12 cellular contexts compared by ENCODE assay signal in the genomic region with DNA sequence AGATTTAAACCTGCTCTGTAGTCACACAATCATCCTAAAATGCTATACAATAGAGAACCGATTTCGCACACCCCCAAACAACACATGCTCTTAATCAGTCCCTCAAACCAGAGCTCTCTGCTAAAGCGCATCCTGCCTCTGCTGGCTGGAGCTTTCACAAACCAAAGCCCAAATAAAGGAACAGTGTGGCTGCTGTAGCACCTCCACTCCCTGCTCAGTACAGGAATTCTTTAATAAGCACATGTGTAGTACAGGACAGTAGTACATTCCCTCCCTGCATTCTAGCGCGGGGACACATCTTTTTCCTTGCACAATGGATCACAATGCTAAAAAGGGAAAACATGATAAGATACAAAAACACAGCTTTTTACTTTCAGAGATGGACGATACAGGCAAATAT.
DNase-seq lines count a peak whose midpoint lies in the region; ATAC-seq, FAIRE-seq and TF ChIP-seq lines count a peak whose summit lies in the region.
"Had no signal": no experiment of that assay in that cellular context is flagged by ENCODE, and none has a peak within 500 bp of the region (broad histone marks: within the 10 kb centered on the region; RNA-seq: fewer than 3 reads in every experiment).

No MANE protein-coding gene starts in this region.

- DNase-seq in BJ (ENCODE audit: low read depth) (no peak), NCI-H748 treated with DMSO at 0.1 percent for 48 hours (lab: John Stamatoyannopoulos, UW) (peak; percentile 28), Right ventricle myocardium superior (no peak), pancreas (no peak), small intestine (no peak)
- no peak for DNase-seq in activated effector memory CD4-positive, alpha-beta T cell treated with anti-CD3 and anti-CD28 coated beads, Interleukin-2, amount 50 U/mL, for 16 hours
- no peak for DNase-seq in activated T-cell treated with anti-CD3 and anti-CD28 coated beads, Interleukin-2, amount 50 U/mL, for 24 hours
- DNase-seq: CD4-positive, CD25-positive, alpha-beta regulatory T cell; effector CD8-positive, alpha-beta T cell had no signal

- H3K4me1 ChIP-seq in pancreas: peaks cover 0 to 4% (median 3%) of the 10 kb centered on the region in 3 donors
- H3K4me1 ChIP-seq in small intestine (ENCODE audit: control insufficient read depth in 2 of 2, insufficient read depth in 1 of 2, low read depth in 1 of 2, low read length in 1 of 2): no peaks in the 10 kb centered on the region

- TF ChIP-seq CTCF in BJ (IDR thresholded peaks at IDR 0.05; ENCODE audit: insufficient read depth, low read depth, low read length): 0 out of 2 replicates have a peak, but pooled peaks have one; percentile 10
- no peak for TF ChIP-seq CTCF in pancreas (IDR thresholded peaks at IDR 0.05)

- H3K4me3 ChIP-seq in BJ (ENCODE audit: low read depth, low read length) (peak overlapping the region; percentile 43), pancreas (peak overlapping the region in 2 of 4 donors; percentile 29), small intestine (ENCODE audit: low read depth in 1 of 2, low read length in 2 of 2) (no peak overlapping the region)
- H3K4me3 ChIP-seq: lung had no signal

- H3K27me3 ChIP-seq in BJ (ENCODE audit: control insufficient read depth, insufficient read depth, low read length): no peaks in the 10 kb centered on the region
- H3K27me3 ChIP-seq in pancreas: no peaks in the 10 kb centered on the region
- no peaks in the 10 kb centered on the region for H3K27me3 ChIP-seq in small intestine (ENCODE audit: control insufficient read depth in 2 of 2, insufficient read depth in 2 of 2, low read length in 2 of 2)

- H3K36me3 Mint-ChIP-seq in activated T-cell treated with anti-CD3 and anti-CD28 coated beads, Interleukin-2, amount 50 U/mL, for 24 hours (ENCODE audit: low read depth): no peaks in the 10 kb centered on the region
- H3K36me3 Mint-ChIP-seq: CD4-positive, CD25-positive, alpha-beta regulatory T cell had no signal

- no peaks in the 10 kb centered on the region for H3K9me3 Mint-ChIP-seq in activated T-cell treated with anti-CD3 and anti-CD28 coated beads, Interleukin-2, amount 50 U/mL, for 24 hours

- intact Hi-C loops in Right ventricle myocardium superior (cut with DNase I) (no loop called here), pancreas (cut with DNase I) (no loop called here)

- H3K9me3 ChIP-seq in pancreas: no peaks in the 10 kb centered on the region
- no peaks in the 10 kb centered on the region for H3K9me3 ChIP-seq in small intestine (ENCODE audit: control insufficient read depth, low read depth)

- no peak overlapping the region for H3K4me3 Mint-ChIP-seq in activated T-cell treated with anti-CD3 and anti-CD28 coated beads, Interleukin-2, amount 50 U/mL, for 24 hours
- H3K4me3 Mint-ChIP-seq: CD4-positive, CD25-positive, alpha-beta regulatory T cell had no signal

- no peaks in the 10 kb centered on the region for H3K4me1 Mint-ChIP-seq in activated T-cell treated with anti-CD3 and anti-CD28 coated beads, Interleukin-2, amount 50 U/mL, for 24 hours (ENCODE audit: low read depth)
- H3K4me1 Mint-ChIP-seq: CD4-positive, CD25-positive, alpha-beta regulatory T cell had no signal

- H3K27me3 Mint-ChIP-seq in activated T-cell treated with anti-CD3 and anti-CD28 coated beads, Interleukin-2, amount 50 U/mL, for 24 hours: peaks cover 10% of the 10 kb centered on the region
- H3K27me3 Mint-ChIP-seq: CD4-positive, CD25-positive, alpha-beta regulatory T cell had no signal

- CTCF ChIA-PET in BJ (lab: Yijun Ruan, JAX): interaction anchor here (0.9 to 1.7 kb wide), 2 partner anchors 9 to 13 kb away, joined by 4 to 5 read pairs; no protein-coding TSS in a partner anchor

- FAIRE-seq in pancreas (lab: Jason Lieb, UNC) (no peak), small intestine (lab: Jason Lieb, UNC) (no peak)
- FAIRE-seq: HTR-8/SVneo had no signal

- H3K27ac ChIP-seq in pancreas (no peak overlapping the region), small intestine (ENCODE audit: low read depth in 1 of 2, low read length in 1 of 2) (no peak overlapping the region)

- H3K27ac Mint-ChIP-seq in activated T-cell treated with anti-CD3 and anti-CD28 coated beads, Interleukin-2, amount 50 U/mL, for 24 hours: no peak overlapping the region
- H3K27ac Mint-ChIP-seq: CD4-positive, CD25-positive, alpha-beta regulatory T cell had no signal

- 15 to 36% methylated on average over 6 of the region's 6 CpGs for WGBS in pancreas, 2 donors
- WGBS in small intestine, 3 donors: 29 to 39% (median 30%) methylated on average over 6 of the region's 6 CpGs

- no peaks in the 10 kb centered on the region for H3K36me3 ChIP-seq in BJ (ENCODE audit: control insufficient read depth, insufficient read depth, low read length)
- no peaks in the 10 kb centered on the region for H3K36me3 ChIP-seq in pancreas
- no peaks in the 10 kb centered on the region for H3K36me3 ChIP-seq in small intestine (ENCODE audit: control insufficient read depth in 2 of 2, insufficient read depth in 2 of 2, low read length in 2 of 2)

- peak; percentile 72 for ATAC-seq in Right ventricle myocardium superior (ENCODE audit: poor library complexity)
- peak; percentile 27 to 64 (median 38) for ATAC-seq in pancreas
- ATAC-seq in HG03442 (IDR thresholded peaks at IDR 0.05; ENCODE audit: unreplicated experiment): no peak

- POLR2A ChIA-PET in BJ (lab: Charles Lee): interaction anchor here (0.6 kb wide), 1 partner anchor 15 kb away, joined by 8 read pairs; no protein-coding TSS in a partner anchor
